Comparison of ENCODE assay signal across 5 cellular contexts in the genomic region with DNA sequence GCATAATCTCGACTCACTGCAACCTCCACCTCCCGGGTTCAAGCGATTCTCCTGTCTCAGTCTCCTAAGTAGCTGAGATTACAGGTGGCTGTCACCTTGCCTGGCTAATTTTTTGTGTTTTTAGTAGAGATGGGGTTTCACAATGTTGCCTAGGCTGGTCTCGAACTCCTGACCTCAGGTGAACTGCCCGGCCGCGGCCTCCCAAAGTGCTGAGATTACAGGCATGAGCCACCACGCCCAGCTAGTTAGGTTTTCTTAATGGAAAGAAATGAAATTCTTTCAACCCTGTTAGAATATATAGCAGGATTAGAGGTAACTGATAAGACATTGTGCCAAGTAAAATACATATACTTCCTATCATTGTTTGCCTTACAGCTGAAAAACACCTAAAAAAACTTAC. TPM values are rescaled to one million over a fixed set of nuclear protein-coding genes. Genes with fewer than 3 reads are reported as not detected.
"Had no signal": no experiment of that assay in that cellular context is flagged by ENCODE, and none has a peak within 500 bp of the region (broad histone marks: within the 10 kb centered on the region; RNA-seq: fewer than 3 reads in every experiment).

No MANE protein-coding gene starts in this region.

RNA-seq across cellular contexts. Expression of gene VGLL3, which starts 16.8 kb away (rescaled TPM):
- total RNA-seq: activated CD4-positive, alpha-beta T cell treated with anti-CD3 and anti-CD28 coated beads for 36 hours; activated CD4-positive, alpha-beta T cell treated with anti-CD3 and anti-CD28 coated beads, Interleukin-2, amount 10 ng/mL, durations not matched to agents 7 days and 5 days; activated CD8-positive, alpha-beta T cell treated with anti-CD3 and anti-CD28 coated beads, Interleukin-2, amount 10 ng/mL, durations not matched to agents 7 days and 5 days; activated naive CD8-positive, alpha-beta T cell treated with anti-CD3 and anti-CD28 coated beads, Interleukin-2, amount 10 ng/mL, durations not matched to agents 7 days and 5 days; activated T-helper 2 cell treated with anti-CD3 and anti-CD28 coated beads, Interferon-gamma antibody, Interleukin-2, Interleukin-4, amounts not matched to agents 10 μg/mL and 5 μg/mL and 100 μg/mL, durations not matched to agents 14 hours and 24 hours and 36 hours had no signal
